20 cellular contexts compared by ENCODE assay signal in genomic region chr7:23450518-23450917, GRCh38. TPM values are rescaled to one million over a fixed set of nuclear protein-coding genes. Genes with fewer than 3 reads are reported as not detected.
DNase-seq lines count a peak whose midpoint lies in the region; ATAC-seq and TF ChIP-seq lines count a peak whose summit lies in the region.
"Had no signal": no experiment of that assay in that cellular context is flagged by ENCODE, and none has a peak within 500 bp of the region (broad histone marks: within the 10 kb centered on the region; RNA-seq: fewer than 3 reads in every experiment).

No MANE protein-coding gene starts in this region.

- peaks cover 25% of the 10 kb centered on the region for H3K27me3 Mint-ChIP-seq in activated CD4-positive, alpha-beta T cell treated with anti-CD3 and anti-CD28 coated beads for 36 hours
- no peaks in the 10 kb centered on the region for H3K27me3 Mint-ChIP-seq in H9 (ENCODE audit: low read depth)

- ATAC-seq in activated CD4-positive, alpha-beta T cell treated with anti-CD3 and anti-CD28 coated beads for 36 hours, result no peak
- ATAC-seq in lower lobe of right lung, result no peak
- ATAC-seq in activated CD4-positive, CD25-positive, alpha-beta regulatory T cell treated with anti-CD3 and anti-CD28 coated beads, Interleukin-2, amount 50 U/mL, for 24 hours, result no peak
- ATAC-seq: CD8-positive, alpha-beta T cell had no signal

- H3K27ac ChIP-seq in A673 (ENCODE audit: low read depth, low read length, poor library complexity, severe bottlenecking), result peak overlapping the region; percentile 72
- no peak overlapping the region for H3K27ac ChIP-seq in H9 (ENCODE audit: insufficient read length, low read depth, low read length)
- peak overlapping the region; percentile 73 for H3K27ac ChIP-seq in SK-N-MC
- no peak overlapping the region for H3K27ac ChIP-seq in lower lobe of right lung
- H3K27ac ChIP-seq: RWPE1 had no signal

- H2BK12ac ChIP-seq in H9 (ENCODE audit: insufficient read length, low read depth, low read length), result no peak overlapping the region

- H3K79me1 ChIP-seq in H9 (ENCODE audit: insufficient read depth, low read depth, low read length, poor library complexity, severe bottlenecking), result peaks cover 4% of the 10 kb centered on the region

- H3K36me3 ChIP-seq in A673 (ENCODE audit: insufficient read depth, low read length, poor library complexity, severe bottlenecking), result no peaks in the 10 kb centered on the region
- peaks cover 38% of the 10 kb centered on the region for H3K36me3 ChIP-seq in SK-N-MC (ENCODE audit: insufficient read depth, low read length)
- no peaks in the 10 kb centered on the region for H3K36me3 ChIP-seq in lower lobe of right lung

- no peak overlapping the region for H3K27ac Mint-ChIP-seq in activated CD4-positive, alpha-beta T cell treated with anti-CD3 and anti-CD28 coated beads for 36 hours
- peak overlapping the region in 2 of 3 experiments; percentile 3 to 24; a peak in 2 of 7 replicates for H3K27ac Mint-ChIP-seq in H9
- H3K27ac Mint-ChIP-seq: CD8-positive, alpha-beta T cell had no signal

- peaks cover 29% of the 10 kb centered on the region for H3K4me1 ChIP-seq in A673 (ENCODE audit: insufficient read depth, low read length, poor library complexity, severe bottlenecking)
- H3K4me1 ChIP-seq in H9 (ENCODE audit: insufficient read depth, low read length), result peaks cover 3% of the 10 kb centered on the region; the same call in 1 of the 2 replicates
- H3K4me1 ChIP-seq in lower lobe of right lung, result no peaks in the 10 kb centered on the region

- H3K23ac ChIP-seq in H9 (ENCODE audit: insufficient read length, low read depth, low read length), result no peak overlapping the region

- peak; percentile 21 for DNase-seq in activated CD4-positive, alpha-beta T cell treated with anti-CD3 and anti-CD28 coated beads for 36 hours
- no peak for DNase-seq in activated CD4-positive, alpha-beta T cell treated with anti-CD3 and anti-CD28 coated beads for 4 hours
- DNase-seq in A673 (ENCODE audit: low spot score), result peak; percentile 77
- no peak for DNase-seq in H9
- no peak for DNase-seq in SK-N-MC (ENCODE audit: low read depth, low spot score)
- DNase-seq in lower lobe of right lung, result no peak
- no peak for DNase-seq in Kasumi-1 (lab: John Stamatoyannopoulos, UW)
- DNase-seq: 8988T; C1 segment of cervical spinal cord; CD8-positive, alpha-beta T cell; DND-41; KG1; NCI-H1105 treated with DMSO at 0.1 percent for 48 hours; NCI-H2029 treated with DMSO at 0.1 percent for 48 hours; NCI-H524 treated with DMSO at 0.1 percent for 48 hours; SHP77 treated with DMSO at 0.1 percent for 48 hours; SK-N-SH had no signal

- no peaks in the 10 kb centered on the region for H3K23me2 ChIP-seq in H9 (ENCODE audit: insufficient read length, low read depth, low read length, poor library complexity, severe bottlenecking)

- no peak overlapping the region for H3K4me3 ChIP-seq in A673 (ENCODE audit: low read depth, low read length, poor library complexity, severe bottlenecking)
- H3K4me3 ChIP-seq in SK-N-MC, result peak overlapping the region; percentile 13; the same call in 1 of the 2 replicates
- no peak overlapping the region for H3K4me3 ChIP-seq in lower lobe of right lung
- H3K4me3 ChIP-seq: HAP-1 had no signal

- no peak overlapping the region for H2AFZ ChIP-seq in H9 (ENCODE audit: low read length)

- H3K79me2 ChIP-seq in H9 (ENCODE audit: insufficient read depth, low read length), result peaks cover 71% of the 10 kb centered on the region

- no peak overlapping the region for H4K91ac ChIP-seq in H9 (ENCODE audit: insufficient read length, low read depth, low read length)

- H4K5ac ChIP-seq in H9 (ENCODE audit: insufficient read length, low read depth, low read length), result no peak overlapping the region

- CTCF ChIA-PET in activated CD4-positive, alpha-beta T cell treated with anti-CD3 and anti-CD28 coated beads for 36 hours (lab: Charles Lee), result interaction anchor here (0.9 to 1.1 kb wide), 3 partner anchors 22 to 178 kb away, joined by 3 read pairs; no protein-coding TSS in a partner anchor
- CTCF ChIA-PET in A673 (lab: Charles Lee), result interaction anchor here (1.1 kb wide), 1 partner anchor 93 kb away, joined by 4 read pairs; no protein-coding TSS in a partner anchor

- no peaks in the 10 kb centered on the region for H3K36me3 Mint-ChIP-seq in activated CD4-positive, alpha-beta T cell treated with anti-CD3 and anti-CD28 coated beads for 36 hours (ENCODE audit: low read depth)
- peaks cover 12 to 49% (median 45%) of the 10 kb centered on the region in 3 experiments for H3K36me3 Mint-ChIP-seq in H9 (ENCODE audit: insufficient read depth in 1 of 3, low read depth in 3 of 3)
- H3K36me3 Mint-ChIP-seq: CD8-positive, alpha-beta T cell had no signal

- no peaks in the 10 kb centered on the region for H4K20me1 ChIP-seq in H9 (ENCODE audit: control insufficient read depth, insufficient read depth, insufficient read length)

- no peak overlapping the region for H2BK15ac ChIP-seq in H9 (ENCODE audit: low read depth, low read length)

- no peaks in the 10 kb centered on the region for H3K9me3 Mint-ChIP-seq in activated CD4-positive, alpha-beta T cell treated with anti-CD3 and anti-CD28 coated beads for 36 hours (ENCODE audit: low read depth)
- no peaks in the 10 kb centered on the region for H3K9me3 Mint-ChIP-seq in H9
- H3K9me3 Mint-ChIP-seq: CD8-positive, alpha-beta T cell had no signal

- H2BK120ac ChIP-seq in H9 (ENCODE audit: low read depth, low read length, poor library complexity, severe bottlenecking), result no peak overlapping the region

- H3T11ph ChIP-seq in H9 (ENCODE audit: low read length), result no peak overlapping the region

- no peak overlapping the region for H2BK20ac ChIP-seq in H9 (ENCODE audit: low read depth, low read length, poor library complexity, severe bottlenecking)

- no peak overlapping the region for H3K4me2 ChIP-seq in H9 (ENCODE audit: insufficient read depth, insufficient read length, low read length)
- H3K4me2 ChIP-seq: SK-N-SH had no signal

- no peaks in the 10 kb centered on the region for H3K27me3 ChIP-seq in A673 (replicated peaks; ENCODE audit: insufficient read depth, low read depth, low read length, poor library complexity)
- no peaks in the 10 kb centered on the region for H3K27me3 ChIP-seq in H9 (ENCODE audit: insufficient read depth, low read length)
- H3K27me3 ChIP-seq in lower lobe of right lung (ENCODE audit: low read depth), result peaks cover 4% of the 10 kb centered on the region

- TF ChIP-seq CTCF in A673 (conservative IDR thresholded peaks at IDR 0.05; ENCODE audit: low read depth, low read length) (peak; percentile 27; the same call in 1 of the 2 replicates), H9 (conservative IDR thresholded peaks at IDR 0.05) (peak; percentile 27; the same call in 2 of the 3 replicates), lower lobe of right lung (IDR thresholded peaks at IDR 0.05) (no peak)

- no peak overlapping the region for H2BK5ac ChIP-seq in H9 (ENCODE audit: insufficient read length, low read length)

- no peak overlapping the region for H3K18ac ChIP-seq in H9 (ENCODE audit: insufficient read length, low read depth, low read length)

- no peak overlapping the region for H4K8ac ChIP-seq in H9 (replicated peaks; ENCODE audit: insufficient read length, low read depth, low read length)

- no peak overlapping the region for H2AK5ac ChIP-seq in H9 (ENCODE audit: insufficient read length, low read length)

- no peak overlapping the region for H3K9ac ChIP-seq in H9 (ENCODE audit: extremely low read depth, insufficient read length, low read length)
- H3K9ac ChIP-seq in SK-N-MC (ENCODE audit: insufficient read length), result no peak overlapping the region
- H3K9ac ChIP-seq: SK-N-SH had no signal

- H3K14ac ChIP-seq in H9 (ENCODE audit: insufficient read depth, low read length), result no peak overlapping the region

- H3K4me1 Mint-ChIP-seq in activated CD4-positive, alpha-beta T cell treated with anti-CD3 and anti-CD28 coated beads for 36 hours, result no peaks in the 10 kb centered on the region
- peaks cover 37 to 53% of the 10 kb centered on the region in 2 experiments for H3K4me1 Mint-ChIP-seq in H9

- no peak overlapping the region for H3K56ac ChIP-seq in H9 (ENCODE audit: insufficient read length, low read depth, low read length)

- no peak overlapping the region for H3K4me3 Mint-ChIP-seq in activated CD4-positive, alpha-beta T cell treated with anti-CD3 and anti-CD28 coated beads for 36 hours
- H3K4me3 Mint-ChIP-seq in H9, result no peak overlapping the region
- H3K4me3 Mint-ChIP-seq: CD8-positive, alpha-beta T cell had no signal

- BruUV-seq in A673 (replicated peaks; lab: Mats Ljungman, UMichigan), result no TSS peak

- WGBS in H9 (ENCODE audit: extremely low coverage, insufficient read length, low lambda C conversion rate), result no CpG with 5 or more reads among the region's 6 CpGs

- intact Hi-C loops in activated CD4-positive, alpha-beta T cell treated with anti-CD3 and anti-CD28 coated beads for 36 hours (cut with DNase I, micrococcal nuclease), result no loop called here
- intact Hi-C loops in A673 (cut with micrococcal nuclease; ENCODE audit: unreplicated experiment), result no loop called here
- intact Hi-C loops in lower lobe of right lung (cut with DNase I), result no loop called here

- no peaks in the 10 kb centered on the region for H3K9me3 ChIP-seq in A673 (ENCODE audit: low read depth, low read length, poor library complexity, severe bottlenecking)
- no peaks in the 10 kb centered on the region for H3K9me3 ChIP-seq in H9 (ENCODE audit: control insufficient read depth, low read depth, low read length)
- H3K9me3 ChIP-seq in SK-N-MC (ENCODE audit: low read depth, low read length), result no peaks in the 10 kb centered on the region
- no peaks in the 10 kb centered on the region for H3K9me3 ChIP-seq in lower lobe of right lung
- H3K9me3 ChIP-seq: HAP-1, SK-N-SH had no signal

- H3K4ac ChIP-seq in H9 (ENCODE audit: low read depth, low read length), result no peak overlapping the region

- POLR2A ChIA-PET in activated CD4-positive, alpha-beta T cell treated with anti-CD3 and anti-CD28 coated beads for 36 hours (lab: Charles Lee), result interaction anchor here (0.7 kb wide), 1 partner anchor 176 kb away, joined by 5 read pairs; no protein-coding TSS in a partner anchor
- POLR2A ChIA-PET in A673 (lab: Charles Lee; ENCODE audit: low non-redundant PET), result no interaction called here

RNA-seq across cellular contexts. Expression of gene IGF2BP3, which starts 19.8 kb away (rescaled TPM):
- total RNA-seq in activated CD4-positive, alpha-beta T cell treated with anti-CD3 and anti-CD28 coated beads for 36 hours, result 1 to 10 TPM in 1 of 2 experiments, under 1 TPM in 1; 0.64 to 1.1 TPM
- total RNA-seq in A673 (2021) (75.3 and 85.4 TPM in 2 replicates), H9 (2021) (180 and 197 TPM in 2 replicates), lower lobe of right lung (2.0 TPM)
- total RNA-seq: CD8-positive, alpha-beta T cell had no signal

Comparison
In these comparisons a context has a peak if more than half of its experiments do, and no peak if none do; other contexts are left out.
1. DNase-seq: peak in activated CD4-positive, alpha-beta T cell treated with anti-CD3 and anti-CD28 coated beads for 36 hours (single experiment) and A673 (single experiment); none in activated CD4-positive, alpha-beta T cell treated with anti-CD3 and anti-CD28 coated beads for 4 hours (0 of 2), H9 (single experiment), SK-N-MC (single experiment), lower lobe of right lung (single experiment) and Kasumi-1 (0 of 2).
2. H3K27ac ChIP-seq: peak in A673 (single experiment) and SK-N-MC (single experiment); none in H9 (single experiment) and lower lobe of right lung (single experiment).
3. RNA of gene IGF2BP3, which starts 19.8 kb away (total RNA-seq): 180 to 197 TPM in H9 and 75.3 to 85.4 TPM in A673; 2.0 TPM in lower lobe of right lung (single experiment) and 0.64 to 1.1 TPM in activated CD4-positive, alpha-beta T cell treated with anti-CD3 and anti-CD28 coated beads for 36 hours; every median in the first group is over 10 times any median in the second.